ENCODE assay signal across 1 cellular context in the genomic region with DNA sequence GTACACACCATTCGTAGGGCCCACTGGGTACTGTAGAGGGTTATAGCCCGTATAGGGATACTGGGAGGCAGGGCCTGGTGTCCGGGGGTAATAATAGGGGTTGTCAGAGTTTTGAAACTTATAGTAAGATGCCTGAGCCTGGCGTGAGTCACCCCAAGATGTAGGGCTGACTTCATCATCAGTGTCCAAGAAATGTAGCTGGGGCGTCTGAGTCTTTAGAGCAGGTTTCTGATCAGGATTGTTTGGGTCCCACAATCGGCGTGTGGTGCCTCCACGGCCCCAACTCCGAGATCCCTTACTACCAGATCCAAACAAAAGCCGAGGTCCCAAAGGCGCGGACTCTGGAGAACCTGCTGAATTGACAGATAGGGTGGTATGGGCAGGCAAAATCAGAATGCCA.
TF ChIP-seq lines count a peak whose summit lies in the region.

No MANE protein-coding gene starts in this region.

TF ChIP-seq in IMR-90, 13 proteins besides CTCF, POLR2A, EP300 and RAD21:
- TF ChIP-seq CEBPB (IDR thresholded peaks at IDR 0.05; ENCODE audit: low read depth, low read length) (no peak), RFX5 (IDR thresholded peaks at IDR 0.05; ENCODE audit: low read depth, low read length) (peak; percentile 52; the same call in 1 of the 2 replicates)
